In genomic region chr1:145114560-145115057, GRCh38 we compare ENCODE assay signal across 11 cellular contexts. TPM values are rescaled to one million over a fixed set of nuclear protein-coding genes. Genes with fewer than 3 reads are reported as not detected.
DNase-seq lines count a peak whose midpoint lies in the region; ATAC-seq and TF ChIP-seq lines count a peak whose summit lies in the region.
"Not testable (repeated sequence)": the region's sequence is repeated elsewhere in the genome, so short reads cannot be mapped to it uniquely, and the experiment has no call there.
"Had no signal": no experiment of that assay in that cellular context is flagged by ENCODE, and none has a peak within 500 bp of the region (broad histone marks: within the 10 kb centered on the region; RNA-seq: fewer than 3 reads in every experiment).

No MANE protein-coding gene starts in this region.

- WGBS in lung, 2 donors: no CpG with 5 or more reads among the region's 1 CpG

- not testable (repeated sequence) for H3K4me3 ChIP-seq in left lung, lung, upper lobe of right lung

- H3K27me3 ChIP-seq in left lung; lung (ENCODE audit: control insufficient read depth, insufficient read depth); upper lobe of right lung: not testable (repeated sequence)

- DNase-seq in left lung; lung (ENCODE audit: low spot score); omental fat pad (ENCODE audit: low spot score); sciatic nerve (ENCODE audit: low spot score); upper lobe of right lung: not testable (repeated sequence)

- H3K27ac ChIP-seq in left lung; lung (ENCODE audit: low read depth in 1 of 2, low read length in 1 of 2); upper lobe of right lung: not testable (repeated sequence)

- intact Hi-C loops in left lung (cut with DNase I); sciatic nerve (cut with DNase I); upper lobe of right lung (cut with DNase I): not testable (repeated sequence)

- peak; percentile 91 for ATAC-seq in esophagus mucosa
- peak; percentile 73 for ATAC-seq in left lung
- ATAC-seq in lung (ENCODE audit: insufficient read depth, low FRiP score): peak; percentile 24
- peak; percentile 48 for ATAC-seq in omental fat pad (ENCODE audit: low FRiP score)
- peak; percentile 26 for ATAC-seq in sciatic nerve
- ATAC-seq in upper lobe of right lung: peak; percentile 57

- H3K36me3 ChIP-seq in left lung; lung (ENCODE audit: control insufficient read depth in 2 of 2, insufficient read depth in 2 of 2, low read length in 2 of 2); upper lobe of right lung: not testable (repeated sequence)

- TF ChIP-seq CTCF in left lung (IDR thresholded peaks at IDR 0.05); lung (IDR thresholded peaks at IDR 0.05; ENCODE audit: control extremely low read depth, extremely low read depth); omental fat pad (IDR thresholded peaks at IDR 0.05); upper lobe of right lung (IDR thresholded peaks at IDR 0.05): not testable (repeated sequence)

- H3K4me1 ChIP-seq in left lung; lung (ENCODE audit: control insufficient read depth in 2 of 2, insufficient read depth in 2 of 2, low read length in 2 of 2); upper lobe of right lung: not testable (repeated sequence)

- not testable (repeated sequence) for H3K9me3 ChIP-seq in left lung; lung (ENCODE audit: control insufficient read depth in 2 of 2, insufficient read depth in 1 of 2, low read length in 1 of 2); upper lobe of right lung

RNA-seq across cellular contexts. Expression of gene FAM72D, which starts 18.8 kb away (rescaled TPM):
- total RNA-seq in esophagus mucosa (2.8 TPM), left lung (under 1 TPM; 0.41 to 0.84 TPM), lung (under 1 TPM; 0.52 to 0.60 TPM), omental fat pad (under 1 TPM; 0.24 to 0.47 (median 0.31) TPM), sciatic nerve (0.40 TPM), upper lobe of right lung (0.43 TPM)
- polyA plus RNA-seq in lung: under 1 TPM; 0.35 to 0.41 TPM
- total RNA-seq: CD4-positive, alpha-beta memory T cell; CD4-positive, alpha-beta T cell; CD4-positive, CD25-positive, alpha-beta regulatory T cell; CD8-positive, alpha-beta T cell had no signal
- polyA plus RNA-seq: CD4-positive, alpha-beta memory T cell; CD8-positive, alpha-beta memory T cell had no signal

RNA-seq across cellular contexts. Expression of gene SRGAP2B, which starts 19.5 kb away (rescaled TPM):
- total RNA-seq in esophagus mucosa (25.9 TPM), left lung (10 to 100 TPM; 28.3 to 34.5 TPM), lung (10 to 100 TPM; 33.2 to 49.8 TPM), omental fat pad (10 to 100 TPM; 11.2 to 58.5 (median 19.2) TPM), sciatic nerve (89.4 TPM), upper lobe of right lung (35.1 TPM)
- 10 to 100 TPM in 1 of 2 donors, 1 to 10 TPM in 1; 5.8 to 17.5 TPM for polyA plus RNA-seq in lung

Comparison
In these comparisons a context has a peak if more than half of its experiments do, and no peak if none do; other contexts are left out.
1. ATAC-seq: peak in every context shown above with its lines; median percentile 91 in esophagus mucosa; 73 in left lung; 57 in upper lobe of right lung; 48 in omental fat pad; 26 in sciatic nerve; 24 in lung.